29 cellular contexts compared by ENCODE assay signal in the genomic region with DNA sequence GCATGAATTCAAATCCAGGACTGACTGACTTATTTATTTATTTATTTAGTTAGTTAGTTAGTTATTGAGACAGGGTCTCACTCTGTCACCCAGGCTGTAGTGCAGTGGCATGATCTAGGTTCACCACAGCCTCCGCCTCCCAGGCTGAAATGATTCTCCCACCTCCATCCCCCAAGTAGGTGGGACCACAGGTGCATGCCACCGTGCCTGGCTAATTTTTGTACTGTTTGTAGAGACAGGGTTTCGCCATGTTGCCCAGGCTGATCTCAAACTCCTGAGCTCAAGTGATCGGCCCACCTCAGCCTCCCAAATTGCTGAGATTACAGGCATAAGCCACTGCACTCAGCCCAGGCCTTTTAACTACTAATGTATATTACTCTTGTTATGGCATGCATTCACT. TPM values are rescaled to one million over a fixed set of nuclear protein-coding genes. Genes with fewer than 3 reads are reported as not detected.
A peak's percentile ranks its signal among the peaks of the same experiment; 100 is the strongest.
DNase-seq lines count a peak whose midpoint lies in the region; ATAC-seq and TF ChIP-seq lines count a peak whose summit lies in the region.
"Had no signal": no experiment of that assay in that cellular context is flagged by ENCODE, and none has a peak within 500 bp of the region (broad histone marks: within the 10 kb centered on the region; RNA-seq: fewer than 3 reads in every experiment).

No MANE protein-coding gene starts in this region.

- peaks cover 14% of the 10 kb centered on the region for H3K36me3 Mint-ChIP-seq in activated T-cell treated with anti-CD3 and anti-CD28 coated beads, Interleukin-2, amount 50 U/mL, for 24 hours (ENCODE audit: low read depth)
- peaks cover 15% of the 10 kb centered on the region for H3K36me3 Mint-ChIP-seq in activated naive CD8-positive, alpha-beta T cell treated with anti-CD3 and anti-CD28 coated beads for 36 hours
- no peaks in the 10 kb centered on the region for H3K36me3 Mint-ChIP-seq in activated CD4-positive, alpha-beta memory T cell treated with anti-CD3 and anti-CD28 coated beads for 36 hours

- CTCF ChIA-PET in HEK293 (lab: Yijun Ruan, JAX) = no interaction called here
- CTCF ChIA-PET in activated CD4-positive, alpha-beta memory T cell treated with anti-CD3 and anti-CD28 coated beads for 36 hours (lab: Charles Lee) = no interaction called here

- no peaks in the 10 kb centered on the region for H3K36me3 ChIP-seq in HEK293 (ENCODE audit: control insufficient read depth in 2 of 2, insufficient read depth in 1 of 2, low read length in 2 of 2)
- H3K36me3 ChIP-seq: SJCRH30, stomach, thyroid gland had no signal

- H3K4me3 ChIP-seq in HEK293 (ENCODE audit: low read depth, low read length) = no peak overlapping the region
- H3K4me3 ChIP-seq: SJCRH30, stomach, thyroid gland had no signal

- peak; percentile 32 for ATAC-seq in stimulated activated naive CD8-positive, alpha-beta T cell treated with anti-CD3 and anti-CD28 coated beads, Interleukin-15, Interleukin-2, amounts not matched to agents 100 U/mL and 50 U/mL, for 24 hours
- ATAC-seq: activated T-helper 17 cell treated with anti-CD3 and anti-CD28 coated beads, Interleukin-2, amount 50 U/mL, for 72 hours; effector memory CD8-positive, alpha-beta T cell; right cardiac atrium had no signal

- no peak overlapping the region for H3K4me3 Mint-ChIP-seq in activated T-cell treated with anti-CD3 and anti-CD28 coated beads, Interleukin-2, amount 50 U/mL, for 24 hours
- H3K4me3 Mint-ChIP-seq in activated naive CD8-positive, alpha-beta T cell treated with anti-CD3 and anti-CD28 coated beads for 36 hours = peak overlapping the region; percentile 63
- no peak overlapping the region for H3K4me3 Mint-ChIP-seq in activated CD4-positive, alpha-beta memory T cell treated with anti-CD3 and anti-CD28 coated beads for 36 hours
- H3K4me3 Mint-ChIP-seq: activated T-helper 17 cell treated with anti-CD3 and anti-CD28 coated beads, Interleukin-2, amount 50 U/mL, for 72 hours; B cell; nephron progenitor cell had no signal

- no peak overlapping the region for H3K27ac ChIP-seq in HEK293 (ENCODE audit: extremely low read depth, low read depth, low read length)
- H3K27ac ChIP-seq: parathyroid adenoma, SJCRH30, thyroid gland had no signal

- H3K9me3 Mint-ChIP-seq in activated T-cell treated with anti-CD3 and anti-CD28 coated beads, Interleukin-2, amount 50 U/mL, for 24 hours = no peaks in the 10 kb centered on the region
- H3K9me3 Mint-ChIP-seq in activated naive CD8-positive, alpha-beta T cell treated with anti-CD3 and anti-CD28 coated beads for 36 hours = no peaks in the 10 kb centered on the region
- no peaks in the 10 kb centered on the region for H3K9me3 Mint-ChIP-seq in activated CD4-positive, alpha-beta memory T cell treated with anti-CD3 and anti-CD28 coated beads for 36 hours
- H3K9me3 Mint-ChIP-seq: activated T-helper 17 cell treated with anti-CD3 and anti-CD28 coated beads, Interleukin-2, amount 50 U/mL, for 72 hours; CD8-positive, alpha-beta memory T cell; effector memory CD8-positive, alpha-beta T cell had no signal

- no peak for DNase-seq in activated T-cell treated with anti-CD3 and anti-CD28 coated beads, Interleukin-2, amount 50 U/mL, for 24 hours
- DNase-seq in activated T-cell treated with anti-CD3 and anti-CD28 coated beads, Interleukin-2, amount 50 U/mL, for 48 hours = no peak
- DNase-seq in activated naive CD8-positive, alpha-beta T cell treated with anti-CD3 and anti-CD28 coated beads for 36 hours = peak; percentile 25
- no peak for DNase-seq in stimulated activated naive CD8-positive, alpha-beta T cell treated with anti-CD3 and anti-CD28 coated beads, Interleukin-15, Interleukin-2, amounts not matched to agents 100 U/mL and 50 U/mL, for 24 hours
- DNase-seq in RKO (ENCODE audit: low spot score) = no peak
- no peak for DNase-seq in germinal center (ENCODE audit: low spot score)
- no peak for DNase-seq in activated CD4-positive, alpha-beta memory T cell treated with anti-CD3 and anti-CD28 coated beads for 36 hours
- DNase-seq: activated CD4-positive, alpha-beta T cell treated with anti-CD3 and anti-CD28 coated beads, Interleukin-2, amount 50 U/mL, for 1 hour; CD8-positive, alpha-beta memory T cell; central memory CD4-positive, alpha-beta T cell; cortex of kidney; effector memory CD8-positive, alpha-beta T cell; erythroblast; glutamatergic neuron; H7; Karpas-422; mammary epithelial cell; NCI-H2029 treated with DMSO at 0.1 percent for 48 hours; NCI-H524 treated with DMSO at 0.1 percent for 48 hours; nephron progenitor cell; right cardiac atrium; SJCRH30; stimulated activated CD4-positive, alpha-beta T cell treated with anti-CD3 and anti-CD28 coated beads, Interleukin-1b, Interleukin-23, amount 100 ng/mL, for 48 hours; stomach; thyroid gland had no signal

- H3K4me1 Mint-ChIP-seq in activated T-cell treated with anti-CD3 and anti-CD28 coated beads, Interleukin-2, amount 50 U/mL, for 24 hours (ENCODE audit: low read depth) = peaks cover 82% of the 10 kb centered on the region
- peaks cover 77% of the 10 kb centered on the region for H3K4me1 Mint-ChIP-seq in activated naive CD8-positive, alpha-beta T cell treated with anti-CD3 and anti-CD28 coated beads for 36 hours
- peaks cover 65% of the 10 kb centered on the region for H3K4me1 Mint-ChIP-seq in activated CD4-positive, alpha-beta memory T cell treated with anti-CD3 and anti-CD28 coated beads for 36 hours (ENCODE audit: low read depth)

- H3K4me1 ChIP-seq in HEK293 (ENCODE audit: control insufficient read depth, insufficient read depth, low read length) = peaks cover 28% of the 10 kb centered on the region
- H3K4me1 ChIP-seq: parathyroid adenoma, SJCRH30, thyroid gland had no signal

- no peaks in the 10 kb centered on the region for H3K27me3 Mint-ChIP-seq in activated T-cell treated with anti-CD3 and anti-CD28 coated beads, Interleukin-2, amount 50 U/mL, for 24 hours
- H3K27me3 Mint-ChIP-seq in activated naive CD8-positive, alpha-beta T cell treated with anti-CD3 and anti-CD28 coated beads for 36 hours = no peaks in the 10 kb centered on the region
- no peaks in the 10 kb centered on the region for H3K27me3 Mint-ChIP-seq in activated CD4-positive, alpha-beta memory T cell treated with anti-CD3 and anti-CD28 coated beads for 36 hours
- H3K27me3 Mint-ChIP-seq: activated T-helper 17 cell treated with anti-CD3 and anti-CD28 coated beads, Interleukin-2, amount 50 U/mL, for 72 hours; B cell; CD8-positive, alpha-beta memory T cell; effector memory CD8-positive, alpha-beta T cell had no signal

- POLR2A ChIA-PET in HEK293 (lab: Yijun Ruan, JAX) = interaction anchor here (1.8 kb wide), 1 partner anchor 36 kb away, joined by 5 read pairs; a partner anchor contains a TSS
- POLR2A ChIA-PET in activated CD4-positive, alpha-beta memory T cell treated with anti-CD3 and anti-CD28 coated beads for 36 hours (lab: Charles Lee) = no interaction called here

- TF ChIP-seq CTCF in HEK293 (tag by site-specific recombination; IDR thresholded peaks at IDR 0.05) = no peak

- H3K9me3 ChIP-seq in HEK293 (ENCODE audit: control insufficient read depth, insufficient read depth, low read depth, low read length) = no peaks in the 10 kb centered on the region
- H3K9me3 ChIP-seq: SJCRH30, stomach, thyroid gland had no signal

- intact Hi-C loops in activated CD4-positive, alpha-beta memory T cell treated with anti-CD3 and anti-CD28 coated beads for 36 hours (cut with micrococcal nuclease) = no loop called here

- H3K27ac Mint-ChIP-seq in activated T-cell treated with anti-CD3 and anti-CD28 coated beads, Interleukin-2, amount 50 U/mL, for 24 hours = peak overlapping the region; percentile 83
- peak overlapping the region; percentile 86 for H3K27ac Mint-ChIP-seq in activated naive CD8-positive, alpha-beta T cell treated with anti-CD3 and anti-CD28 coated beads for 36 hours
- no peak overlapping the region for H3K27ac Mint-ChIP-seq in activated CD4-positive, alpha-beta memory T cell treated with anti-CD3 and anti-CD28 coated beads for 36 hours
- H3K27ac Mint-ChIP-seq: activated T-helper 17 cell treated with anti-CD3 and anti-CD28 coated beads, Interleukin-2, amount 50 U/mL, for 72 hours; B cell; CD8-positive, alpha-beta memory T cell; nephron progenitor cell had no signal

TF ChIP-seq in HEK293, 187 proteins besides CTCF, POLR2A, EP300 and RAD21:
- TF ChIP-seq SP3 (tag by site-specific recombination; IDR thresholded peaks at IDR 0.05) (peak; percentile 45), ZNF600 (tag by site-specific recombination; IDR thresholded peaks at IDR 0.05) (0 out of 2 replicates have a peak, but pooled peaks have one; percentile 28), ZSCAN30 (tag by site-specific recombination; IDR thresholded peaks at IDR 0.05) (no peak)
TF ChIP-seq in HEK293: peak in this region for 2.

RNA-seq across cellular contexts. Expression of a gene that starts 36.0 kb away (rescaled TPM):
- 100 to 1,000 TPM; 147 to 153 TPM for total RNA-seq in activated naive CD8-positive, alpha-beta T cell treated with anti-CD3 and anti-CD28 coated beads for 36 hours
- 100 to 1,000 TPM; 137 to 144 TPM for total RNA-seq in activated CD4-positive, alpha-beta memory T cell treated with anti-CD3 and anti-CD28 coated beads for 36 hours
